ENCODE assay signal across 8 cellular contexts in the genomic region with DNA sequence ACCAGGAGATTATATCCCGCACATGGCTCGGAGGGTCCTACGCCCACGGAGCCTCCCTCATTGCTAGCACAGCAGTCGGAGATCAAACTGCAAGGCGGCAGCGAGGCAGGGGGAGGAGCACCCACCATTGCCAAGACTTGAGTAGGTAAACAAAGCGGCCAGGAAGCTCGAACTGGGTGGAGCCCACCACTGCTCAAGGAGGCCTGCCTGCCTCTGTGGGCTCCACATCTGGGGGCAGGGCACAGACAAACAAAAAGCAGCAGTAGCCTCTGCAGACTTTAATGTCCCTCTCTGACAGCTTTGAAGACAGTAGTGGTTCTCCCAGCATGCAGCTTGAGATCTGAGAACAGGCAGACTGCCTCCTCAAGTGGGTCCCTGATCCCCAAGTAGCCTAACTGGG.
A peak's percentile ranks its signal among the peaks of the same experiment; 100 is the strongest.
DNase-seq lines count a peak whose midpoint lies in the region; ATAC-seq and TF ChIP-seq lines count a peak whose summit lies in the region.
"Not testable (repeated sequence)": the region's sequence is repeated elsewhere in the genome, so short reads cannot be mapped to it uniquely, and the experiment has no call there.

No MANE protein-coding gene starts in this region.

- H3K27ac Mint-ChIP-seq in CD4-positive, CD25-positive, alpha-beta regulatory T cell: peak overlapping the region in 2 of 3 donors; percentile 73 to 88
- peak overlapping the region; percentile 75 for H3K27ac Mint-ChIP-seq in CD8-positive, alpha-beta T cell
- H3K27ac Mint-ChIP-seq in T-cell: peak overlapping the region; percentile 67 to 75
- H3K27ac Mint-ChIP-seq in T-helper 2 cell treated with Interferon-gamma antibody and Interleukin-4, amounts not matched to agents 5 μg/mL and 100 μg/mL, for 36 hours; activated T-helper 1 cell treated with anti-CD3 and anti-CD28 coated beads, Interleukin-12 subunit alpha, Interleukin-12 subunit beta, Interleukin-2, Interleukin-4 antibody, amounts not matched to agents 30 ng/mL and 10 ng/mL and 1 ng/mL, durations not matched to agents 14 hours and 24 hours and 36 hours: not testable (repeated sequence)
- peak overlapping the region in 8 of 10 donors; percentile 10 to 86 (median 44) for H3K27ac Mint-ChIP-seq in naive thymus-derived CD8-positive, alpha-beta T cell

- not testable (repeated sequence) for H3K4me1 ChIP-seq in CD4-positive, CD25-positive, alpha-beta regulatory T cell (ENCODE audit: control insufficient read depth, insufficient read depth, low read length, poor library complexity, severe bottlenecking); CD8-positive, alpha-beta T cell (ENCODE audit: insufficient read depth, low read length)

- peak in 2 of 3 donors; percentile 9 to 19 for DNase-seq in CD4-positive, CD25-positive, alpha-beta regulatory T cell
- DNase-seq in CD8-positive, alpha-beta T cell; T-helper 2 cell treated with Interferon-gamma antibody and Interleukin-4, amounts not matched to agents 5 μg/mL and 100 μg/mL, for 36 hours (ENCODE audit: low spot score); activated T-helper 1 cell treated with anti-CD3 and anti-CD28 coated beads, Interleukin-12 subunit alpha, Interleukin-12 subunit beta, Interleukin-2, Interleukin-4 antibody, amounts not matched to agents 30 ng/mL and 10 ng/mL and 1 ng/mL, durations not matched to agents 14 hours and 24 hours and 36 hours (ENCODE audit: low spot score): not testable (repeated sequence)
- DNase-seq in T-cell (peak in 13 of 34 experiments; percentile 1 to 32 (median 5)), activated gamma-delta T cell treated with Interleukin-2 at 50 U/mL for 16 hours (peak; percentile 12)
- DNase-seq in central memory CD4-positive, alpha-beta T cell: peak; percentile 6
- peak in 2 of 10 donors; percentile 13 to 23 for DNase-seq in naive thymus-derived CD8-positive, alpha-beta T cell

- H3K36me3 ChIP-seq in CD4-positive, CD25-positive, alpha-beta regulatory T cell (ENCODE audit: control insufficient read depth, insufficient read depth, low read length); CD8-positive, alpha-beta T cell (ENCODE audit: insufficient read depth, low read length): not testable (repeated sequence)

- not testable (repeated sequence) for TF ChIP-seq CTCF in CD8-positive, alpha-beta T cell (IDR thresholded peaks at IDR 0.05)

- peaks cover 0 to 15% (median 0%) of the 10 kb centered on the region in 7 donors for H3K9me3 Mint-ChIP-seq in CD4-positive, CD25-positive, alpha-beta regulatory T cell
- H3K9me3 Mint-ChIP-seq in CD8-positive, alpha-beta T cell; T-cell; T-helper 2 cell treated with Interferon-gamma antibody and Interleukin-4, amounts not matched to agents 5 μg/mL and 100 μg/mL, for 36 hours; activated T-helper 1 cell treated with anti-CD3 and anti-CD28 coated beads, Interleukin-12 subunit alpha, Interleukin-12 subunit beta, Interleukin-2, Interleukin-4 antibody, amounts not matched to agents 30 ng/mL and 10 ng/mL and 1 ng/mL, durations not matched to agents 14 hours and 24 hours and 36 hours: not testable (repeated sequence)
- peaks cover 0 to 14% (median 8%) of the 10 kb centered on the region in 9 donors for H3K9me3 Mint-ChIP-seq in naive thymus-derived CD8-positive, alpha-beta T cell

- CTCF ChIA-PET in CD8-positive, alpha-beta T cell (lab: Charles Lee); T-cell (lab: Charles Lee): not testable (repeated sequence)

- peaks cover 20 to 45% (median 30%) of the 10 kb centered on the region in 4 donors for H3K4me1 Mint-ChIP-seq in CD4-positive, CD25-positive, alpha-beta regulatory T cell
- H3K4me1 Mint-ChIP-seq in CD8-positive, alpha-beta T cell (ENCODE audit: low read depth): peaks cover 31% of the 10 kb centered on the region
- H3K4me1 Mint-ChIP-seq in T-cell: peaks cover 14 to 50% (median 33%) of the 10 kb centered on the region in 3 donors
- peaks cover 10% of the 10 kb centered on the region for H3K4me1 Mint-ChIP-seq in T-helper 2 cell treated with Interferon-gamma antibody and Interleukin-4, amounts not matched to agents 5 μg/mL and 100 μg/mL, for 36 hours (ENCODE audit: low read depth)
- peaks cover 16% of the 10 kb centered on the region for H3K4me1 Mint-ChIP-seq in activated T-helper 1 cell treated with anti-CD3 and anti-CD28 coated beads, Interleukin-12 subunit alpha, Interleukin-12 subunit beta, Interleukin-2, Interleukin-4 antibody, amounts not matched to agents 30 ng/mL and 10 ng/mL and 1 ng/mL, durations not matched to agents 14 hours and 24 hours and 36 hours (ENCODE audit: low read depth)
- peaks cover 15 to 41% (median 26%) of the 10 kb centered on the region in 4 donors for H3K4me1 Mint-ChIP-seq in naive thymus-derived CD8-positive, alpha-beta T cell

- intact Hi-C loops in CD8-positive, alpha-beta T cell (cut with DNase I, micrococcal nuclease); activated T-helper 1 cell treated with anti-CD3 and anti-CD28 coated beads, Interleukin-12 subunit alpha, Interleukin-12 subunit beta, Interleukin-2, Interleukin-4 antibody, amounts not matched to agents 30 ng/mL and 10 ng/mL and 1 ng/mL, durations not matched to agents 14 hours and 24 hours and 36 hours (cut with micrococcal nuclease): not testable (repeated sequence)

- peaks cover 16% of the 10 kb centered on the region for H3K36me3 Mint-ChIP-seq in CD4-positive, CD25-positive, alpha-beta regulatory T cell
- peaks cover 24% of the 10 kb centered on the region for H3K36me3 Mint-ChIP-seq in CD8-positive, alpha-beta T cell
- H3K36me3 Mint-ChIP-seq in T-cell: peaks cover 25% of the 10 kb centered on the region
- not testable (repeated sequence) for H3K36me3 Mint-ChIP-seq in T-helper 2 cell treated with Interferon-gamma antibody and Interleukin-4, amounts not matched to agents 5 μg/mL and 100 μg/mL, for 36 hours (ENCODE audit: low read depth); activated T-helper 1 cell treated with anti-CD3 and anti-CD28 coated beads, Interleukin-12 subunit alpha, Interleukin-12 subunit beta, Interleukin-2, Interleukin-4 antibody, amounts not matched to agents 30 ng/mL and 10 ng/mL and 1 ng/mL, durations not matched to agents 14 hours and 24 hours and 36 hours (ENCODE audit: low read depth)
- peaks cover 10 to 20% (median 20%) of the 10 kb centered on the region in 3 donors for H3K36me3 Mint-ChIP-seq in naive thymus-derived CD8-positive, alpha-beta T cell

- not testable (repeated sequence) for ATAC-seq in CD4-positive, CD25-positive, alpha-beta regulatory T cell (ENCODE audit: low read depth in 2 of 2); CD8-positive, alpha-beta T cell; T-cell (replicated peaks in 1 of 4); naive thymus-derived CD8-positive, alpha-beta T cell

- peak overlapping the region; percentile 16 to 78 (median 69) for H3K4me3 Mint-ChIP-seq in CD4-positive, CD25-positive, alpha-beta regulatory T cell
- H3K4me3 Mint-ChIP-seq in CD8-positive, alpha-beta T cell: peak overlapping the region; percentile 65
- peak overlapping the region; percentile 33 to 79 (median 55) for H3K4me3 Mint-ChIP-seq in T-cell
- H3K4me3 Mint-ChIP-seq in T-helper 2 cell treated with Interferon-gamma antibody and Interleukin-4, amounts not matched to agents 5 μg/mL and 100 μg/mL, for 36 hours: peak overlapping the region; percentile 69
- H3K4me3 Mint-ChIP-seq in activated T-helper 1 cell treated with anti-CD3 and anti-CD28 coated beads, Interleukin-12 subunit alpha, Interleukin-12 subunit beta, Interleukin-2, Interleukin-4 antibody, amounts not matched to agents 30 ng/mL and 10 ng/mL and 1 ng/mL, durations not matched to agents 14 hours and 24 hours and 36 hours: peak overlapping the region; percentile 31
- peak overlapping the region in 4 of 10 donors; percentile 13 to 76 (median 62) for H3K4me3 Mint-ChIP-seq in naive thymus-derived CD8-positive, alpha-beta T cell

- POLR2A ChIA-PET in CD8-positive, alpha-beta T cell (lab: Charles Lee); T-cell (lab: Charles Lee); naive thymus-derived CD8-positive, alpha-beta T cell (lab: Charles Lee): not testable (repeated sequence)

- not testable (repeated sequence) for H3K9me3 ChIP-seq in CD4-positive, CD25-positive, alpha-beta regulatory T cell (ENCODE audit: control insufficient read depth in 2 of 2, low read length in 2 of 2); CD8-positive, alpha-beta T cell (ENCODE audit: low read length)

- not testable (repeated sequence) for H3K27me3 ChIP-seq in CD4-positive, CD25-positive, alpha-beta regulatory T cell (ENCODE audit: control insufficient read depth, insufficient read depth, low read length); CD8-positive, alpha-beta T cell (ENCODE audit: insufficient read depth, low read length)

- H3K27me3 Mint-ChIP-seq in CD4-positive, CD25-positive, alpha-beta regulatory T cell; CD8-positive, alpha-beta T cell (ENCODE audit: low read depth); T-cell; T-helper 2 cell treated with Interferon-gamma antibody and Interleukin-4, amounts not matched to agents 5 μg/mL and 100 μg/mL, for 36 hours (ENCODE audit: low read depth); activated T-helper 1 cell treated with anti-CD3 and anti-CD28 coated beads, Interleukin-12 subunit alpha, Interleukin-12 subunit beta, Interleukin-2, Interleukin-4 antibody, amounts not matched to agents 30 ng/mL and 10 ng/mL and 1 ng/mL, durations not matched to agents 14 hours and 24 hours and 36 hours (ENCODE audit: insufficient read depth); naive thymus-derived CD8-positive, alpha-beta T cell: not testable (repeated sequence)

- H3K4me3 ChIP-seq in CD4-positive, CD25-positive, alpha-beta regulatory T cell (ENCODE audit: low read depth, low read length); CD8-positive, alpha-beta T cell (ENCODE audit: low read depth, low read length): not testable (repeated sequence)

- H3K27ac ChIP-seq in CD4-positive, CD25-positive, alpha-beta regulatory T cell (ENCODE audit: insufficient read depth, low read length, poor library complexity, severe bottlenecking); CD8-positive, alpha-beta T cell (ENCODE audit: low read depth, low read length): not testable (repeated sequence)
